Comparison of ENCODE assay signal across 13 cellular contexts in the genomic region with DNA sequence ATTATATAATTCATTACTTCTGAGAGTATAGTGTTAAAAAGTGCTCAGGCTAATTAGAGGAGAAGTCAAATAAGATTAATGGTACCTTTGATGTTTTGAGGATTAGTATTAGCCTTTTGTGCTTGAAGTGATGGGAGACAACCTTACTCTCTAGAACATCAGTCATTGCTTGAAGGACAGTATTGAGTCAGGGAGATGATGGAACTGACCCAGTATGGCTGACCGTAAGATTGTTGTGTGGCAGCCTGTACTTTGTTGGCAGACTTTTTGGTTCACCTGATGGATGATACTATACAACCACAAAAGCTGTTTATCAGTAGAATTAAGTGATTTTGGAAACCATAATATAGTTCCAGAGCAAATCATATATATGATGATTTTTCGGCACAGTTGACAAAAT. TPM values are rescaled to one million over a fixed set of nuclear protein-coding genes. Genes with fewer than 3 reads are reported as not detected.
DNase-seq lines count a peak whose midpoint lies in the region; ATAC-seq, FAIRE-seq and TF ChIP-seq lines count a peak whose summit lies in the region.
"Had no signal": no experiment of that assay in that cellular context is flagged by ENCODE, and none has a peak within 500 bp of the region (broad histone marks: within the 10 kb centered on the region; RNA-seq: fewer than 3 reads in every experiment).

No MANE protein-coding gene starts in this region.

- 31 to 70% methylated on average over 2 of the region's 2 CpGs for WGBS in esophagus squamous epithelium, 2 donors

- no TSS peak for BruUV-seq in endothelial cell of umbilical vein (replicated peaks; lab: Mats Ljungman, UMichigan)

- H3K27ac Mint-ChIP-seq in activated naive CD4-positive, alpha-beta T cell treated with anti-CD3 and anti-CD28 coated beads, Interleukin-2, amount 50 U/mL, for 24 hours = peak overlapping the region; percentile 98
- peak overlapping the region; percentile 24 to 65 for H3K27ac Mint-ChIP-seq in T-cell
- H3K27ac Mint-ChIP-seq in stimulated activated naive CD8-positive, alpha-beta T cell treated with anti-CD3 and anti-CD28 coated beads, Interleukin-15, amount 100 ng/mL, for 72 hours = peak overlapping the region; percentile 94 to 98

- H3K4me2 ChIP-seq in endothelial cell of umbilical vein (ENCODE audit: insufficient read depth, low read length) = peak overlapping the region; percentile 30

- no peaks in the 10 kb centered on the region for H3K9me3 Mint-ChIP-seq in activated naive CD4-positive, alpha-beta T cell treated with anti-CD3 and anti-CD28 coated beads, Interleukin-2, amount 50 U/mL, for 24 hours
- no peaks in the 10 kb centered on the region for H3K9me3 Mint-ChIP-seq in T-cell
- H3K9me3 Mint-ChIP-seq in stimulated activated naive CD8-positive, alpha-beta T cell treated with anti-CD3 and anti-CD28 coated beads, Interleukin-15, amount 100 ng/mL, for 72 hours = no peaks in the 10 kb centered on the region

- H4K20me1 ChIP-seq in endothelial cell of umbilical vein (replicated peaks; ENCODE audit: control insufficient read depth, extremely low read depth, insufficient read depth, low read length) = peaks cover 6% of the 10 kb centered on the region

- no peak for ATAC-seq in T-cell (replicated peaks in 1 of 4)
- ATAC-seq in stimulated activated naive CD8-positive, alpha-beta T cell treated with anti-CD3 and anti-CD28 coated beads, Interleukin-15, amount 100 ng/mL, for 72 hours = peak; percentile 51
- ATAC-seq in GM21423 (IDR thresholded peaks at IDR 0.05; ENCODE audit: unreplicated experiment) = no peak

- H3K4me1 ChIP-seq in endothelial cell of umbilical vein (ENCODE audit: control insufficient read depth, extremely low read depth, insufficient read depth, low read length) = peaks cover 36% of the 10 kb centered on the region
- H3K4me1 ChIP-seq in esophagus squamous epithelium = peaks cover 0 to 72% (median 7%) of the 10 kb centered on the region in 3 donors

- TF ChIP-seq POLR2A in endothelial cell of umbilical vein (IDR thresholded peaks at IDR 0.05; ENCODE audit: low read depth, low read length) (no peak), esophagus squamous epithelium (IDR thresholded peaks at IDR 0.05) (no peak)

- H3K4me3 ChIP-seq in endothelial cell of umbilical vein (replicated peaks in 1 of 3; ENCODE audit: insufficient read depth in 1 of 3, low read depth in 1 of 3, low read length in 3 of 3) (no peak overlapping the region), esophagus squamous epithelium (no peak overlapping the region)
- H3K4me3 ChIP-seq: sigmoid colon, vagina had no signal

- dilution Hi-C loops in endothelial cell of umbilical vein (cut with MboI; ENCODE audit: extremely low pct_ligation_motif_present, low sequenced_read_pairs) = no loop called here

- no peaks in the 10 kb centered on the region for H3K27me3 ChIP-seq in endothelial cell of umbilical vein (ENCODE audit: control insufficient read depth in 2 of 2, insufficient read depth in 2 of 2, low read length in 2 of 2)
- no peaks in the 10 kb centered on the region for H3K27me3 ChIP-seq in esophagus squamous epithelium
- H3K27me3 ChIP-seq: BE2C, sigmoid colon, vagina had no signal

- H3K9me3 ChIP-seq in endothelial cell of umbilical vein (replicated peaks; ENCODE audit: control insufficient read depth, insufficient read depth, low read length) (no peaks in the 10 kb centered on the region), esophagus squamous epithelium (no peaks in the 10 kb centered on the region)
- H3K9me3 ChIP-seq: BE2C, sigmoid colon, vagina had no signal

- POLR2A ChIA-PET in T-cell (lab: Charles Lee) = interaction anchor here (0.6 to 1.1 kb wide), 3 partner anchors 10 to 251 kb away, joined by 3 to 8 read pairs (median 6); a partner anchor contains a TSS
- POLR2A ChIA-PET in endothelial cell of umbilical vein (lab: Charles Lee) = interaction anchor here (2.0 kb wide), 1 partner anchor 10 kb away, joined by 5 read pairs; a partner anchor contains a TSS

- peaks cover 2% of the 10 kb centered on the region for H3K9me1 ChIP-seq in endothelial cell of umbilical vein (replicated peaks; ENCODE audit: control insufficient read depth, extremely low read depth, insufficient read depth, low read length)

- H3K4me3 Mint-ChIP-seq in activated naive CD4-positive, alpha-beta T cell treated with anti-CD3 and anti-CD28 coated beads, Interleukin-2, amount 50 U/mL, for 24 hours = peak overlapping the region; percentile 96
- H3K4me3 Mint-ChIP-seq in T-cell = peak overlapping the region; percentile 5 to 97 (median 70)
- peak overlapping the region; percentile 81 to 91 for H3K4me3 Mint-ChIP-seq in stimulated activated naive CD8-positive, alpha-beta T cell treated with anti-CD3 and anti-CD28 coated beads, Interleukin-15, amount 100 ng/mL, for 72 hours

- CTCF ChIA-PET in T-cell (lab: Charles Lee) (no interaction called here), endothelial cell of umbilical vein (lab: Charles Lee) (interaction anchor here (1.2 to 2.3 kb wide), 2 partner anchors 9 to 10 kb away, joined by 3 to 12 read pairs; a partner anchor contains a TSS)

- DNase-seq in activated naive CD4-positive, alpha-beta T cell treated with anti-CD3 and anti-CD28 coated beads, Interleukin-2, amount 50 U/mL, for 16 hours = no peak
- DNase-seq in T-cell = no peak
- DNase-seq in endothelial cell of umbilical vein (ENCODE audit: low read depth, low spot score) = no peak
- no peak for DNase-seq in stimulated activated naive CD8-positive, alpha-beta T cell treated with anti-CD3 and anti-CD28 coated beads, Interleukin-15, amount 100 ng/mL, for 72 hours
- DNase-seq in esophagus squamous epithelium (lab: John Stamatoyannopoulos, UW) = no peak
- DNase-seq in activated gamma-delta T cell treated with Interleukin-2 at 50 U/mL for 16 hours = no peak
- DNase-seq: activated CD4-positive, alpha-beta T cell treated with anti-CD3 and anti-CD28 coated beads, Interleukin-2, amount 50 U/mL, for 4 hours; BE2C; NCI-H1092; sigmoid colon had no signal

- intact Hi-C loops in endothelial cell of umbilical vein (cut with micrococcal nuclease) = no loop called here
- intact Hi-C loops in esophagus squamous epithelium (cut with DNase I) = no loop called here

- no peak for FAIRE-seq in endothelial cell of umbilical vein (lab: Jason Lieb, UNC)

- no peak overlapping the region for H3K9ac ChIP-seq in endothelial cell of umbilical vein (replicated peaks; ENCODE audit: extremely low read depth, insufficient read depth, low read length)

- peaks cover 31% of the 10 kb centered on the region for H3K36me3 Mint-ChIP-seq in activated naive CD4-positive, alpha-beta T cell treated with anti-CD3 and anti-CD28 coated beads, Interleukin-2, amount 50 U/mL, for 24 hours
- peaks cover 38% of the 10 kb centered on the region for H3K36me3 Mint-ChIP-seq in T-cell

- H3K79me2 ChIP-seq in endothelial cell of umbilical vein (ENCODE audit: control insufficient read depth, insufficient read depth, low read length) = peaks cover 89% of the 10 kb centered on the region

- no peaks in the 10 kb centered on the region for H3K27me3 Mint-ChIP-seq in activated naive CD4-positive, alpha-beta T cell treated with anti-CD3 and anti-CD28 coated beads, Interleukin-2, amount 50 U/mL, for 24 hours
- peaks cover 0 to 4% of the 10 kb centered on the region in 2 donors for H3K27me3 Mint-ChIP-seq in T-cell
- H3K27me3 Mint-ChIP-seq in stimulated activated naive CD8-positive, alpha-beta T cell treated with anti-CD3 and anti-CD28 coated beads, Interleukin-15, amount 100 ng/mL, for 72 hours = no peaks in the 10 kb centered on the region

- TF ChIP-seq CTCF in endothelial cell of umbilical vein (IDR thresholded peaks at IDR 0.05; ENCODE audit: extremely low read depth in 1 of 2, insufficient read depth in 1 of 2, low read depth in 1 of 2, low read length in 2 of 2) = no peak
- TF ChIP-seq CTCF in esophagus squamous epithelium (IDR thresholded peaks at IDR 0.05) = no peak

- peaks cover 61% of the 10 kb centered on the region for H3K4me1 Mint-ChIP-seq in activated naive CD4-positive, alpha-beta T cell treated with anti-CD3 and anti-CD28 coated beads, Interleukin-2, amount 50 U/mL, for 24 hours
- peaks cover 43 to 69% (median 68%) of the 10 kb centered on the region in 3 donors for H3K4me1 Mint-ChIP-seq in T-cell
- peaks cover 49% of the 10 kb centered on the region for H3K4me1 Mint-ChIP-seq in stimulated activated naive CD8-positive, alpha-beta T cell treated with anti-CD3 and anti-CD28 coated beads, Interleukin-15, amount 100 ng/mL, for 72 hours

- no peak overlapping the region for H2AFZ ChIP-seq in endothelial cell of umbilical vein (ENCODE audit: low read depth, low read length)

- peak overlapping the region; percentile 64 for H3K27ac ChIP-seq in endothelial cell of umbilical vein (ENCODE audit: insufficient read depth, low read depth, low read length)
- peak overlapping the region in 2 of 4 donors; percentile 48 to 52 for H3K27ac ChIP-seq in esophagus squamous epithelium
- H3K27ac ChIP-seq: vagina had no signal

- H3K36me3 ChIP-seq in endothelial cell of umbilical vein (ENCODE audit: control insufficient read depth in 2 of 2, extremely low read depth in 1 of 2, insufficient read depth in 2 of 2, low read length in 2 of 2) = peaks cover 10% of the 10 kb centered on the region in 2 experiments
- H3K36me3 ChIP-seq in esophagus squamous epithelium = peaks cover 7 to 45% (median 7%) of the 10 kb centered on the region in 3 donors

RNA-seq across cellular contexts. Expression of a gene that starts 9.9 kb away (rescaled TPM):
- total RNA-seq in T-cell (100 to 1,000 TPM; 438 to 548 (median 460) TPM), endothelial cell of umbilical vein (128 and 129 TPM in 2 replicates), esophagus squamous epithelium (100 to 1,000 TPM in 1 of 4 donors, 10 to 100 TPM in 3; 56.3 to 157 (median 67.0) TPM)
- polyA plus RNA-seq in endothelial cell of umbilical vein = 136 and 141 TPM in 2 replicates
- 23.4 and 42.5 TPM in 2 replicates for polyA plus RNA-seq in endothelial cell of umbilical vein (2011; cell fraction: cytosol; rRNA removed)
- 1,263 and 1,401 TPM in 2 replicates for polyA plus RNA-seq in endothelial cell of umbilical vein (2011; cell fraction: nucleus; rRNA removed)
- polyA plus RNA-seq in endothelial cell of umbilical vein (2012) = 67.4 and 68.3 TPM in 2 replicates
- polyA minus RNA-seq in endothelial cell of umbilical vein = 345 and 387 TPM in 2 replicates
- polyA minus RNA-seq in endothelial cell of umbilical vein (2011; cell fraction: cytosol; rRNA and poly(A)+ RNA removed) = 104 TPM
- 377 and 573 TPM in 2 replicates for polyA minus RNA-seq in endothelial cell of umbilical vein (2011; cell fraction: nucleus; rRNA and poly(A)+ RNA removed)

RNA-seq across cellular contexts. Expression of a gene that starts 35.4 kb away (rescaled TPM):
- 1 to 10 TPM; 5.2 to 8.6 (median 5.6) TPM for total RNA-seq in T-cell
- 2.3 and 4.0 TPM in 2 replicates for total RNA-seq in endothelial cell of umbilical vein
- polyA plus RNA-seq in endothelial cell of umbilical vein = 0.92 and 1.0 TPM in 2 replicates
- polyA plus RNA-seq in endothelial cell of umbilical vein (2011; cell fraction: cytosol; rRNA removed) = 0.39 and 0.56 TPM in 2 replicates
- 6.8 and 6.9 TPM in 2 replicates for polyA plus RNA-seq in endothelial cell of umbilical vein (2011; cell fraction: nucleus; rRNA removed)
- polyA plus RNA-seq in endothelial cell of umbilical vein (2012) = 0.71 and 0.79 TPM in 2 replicates
- 2.1 and 2.9 TPM in 2 replicates for polyA minus RNA-seq in endothelial cell of umbilical vein
- polyA minus RNA-seq in endothelial cell of umbilical vein (2011; cell fraction: cytosol; rRNA and poly(A)+ RNA removed) = not detected
- 3.4 and 3.5 TPM in 2 replicates for polyA minus RNA-seq in endothelial cell of umbilical vein (2011; cell fraction: nucleus; rRNA and poly(A)+ RNA removed)
- total RNA-seq in esophagus squamous epithelium = 1 to 10 TPM in 2 of 4 donors, under 1 TPM in 2; 0.35 to 3.1 (median 0.84) TPM

Comparison
In these comparisons a context has a peak if more than half of its experiments do, and no peak if none do; other contexts are left out.
1. H3K27ac Mint-ChIP-seq: peak in every context shown above with its lines; median percentile 98 in activated naive CD4-positive, alpha-beta T cell treated with anti-CD3 and anti-CD28 coated beads, Interleukin-2, amount 50 U/mL, for 24 hours; 96 in stimulated activated naive CD8-positive, alpha-beta T cell treated with anti-CD3 and anti-CD28 coated beads, Interleukin-15, amount 100 ng/mL, for 72 hours; 44 in T-cell.